Comparison of ENCODE assay signal across 25 cellular contexts in genomic region chrX:153520286-153520917, GRCh38. TPM values are rescaled to one million over a fixed set of nuclear protein-coding genes. Genes with fewer than 3 reads are reported as not detected.
"Had no signal": no experiment of that assay in that cellular context is flagged by ENCODE, and none has a peak within 500 bp of the region (broad histone marks: within the 10 kb centered on the region; RNA-seq: fewer than 3 reads in every experiment).

No MANE protein-coding gene starts in this region.

- H3K4me3 Mint-ChIP-seq: activated CD4-positive, alpha-beta memory T cell treated with anti-CD3 and anti-CD28 coated beads, Interleukin-2, amount 10 ng/mL, durations not matched to agents 7 days and 5 days; activated CD4-positive, alpha-beta T cell treated with anti-CD3 and anti-CD28 coated beads, Interleukin-2, amount 10 ng/mL, durations not matched to agents 24 days and 14 days; activated naive CD4-positive, alpha-beta T cell treated with anti-CD3 and anti-CD28 coated beads for 36 hours; activated naive CD8-positive, alpha-beta T cell treated with anti-CD3 and anti-CD28 coated beads, Interleukin-2, amount 10 ng/mL, durations not matched to agents 7 days and 5 days; activated T-cell treated with anti-CD3 and anti-CD28 coated beads, Interleukin-2, amount 50 U/mL, for 72 hours; endodermal cell; naive B cell; neural progenitor cell had no signal

- ATAC-seq: activated CD4-positive, CD25-positive, alpha-beta regulatory T cell treated with anti-CD3 and anti-CD28 coated beads, Interleukin-2, amount 50 U/mL, for 24 hours; activated T-cell treated with anti-CD3 and anti-CD28 coated beads, Interleukin-2, amount 50 U/mL, for 72 hours had no signal

- H3K4me3 ChIP-seq: left lung, lung, neural progenitor cell, spleen, testis, upper lobe of left lung had no signal

- H3K9me3 Mint-ChIP-seq: activated CD4-positive, alpha-beta memory T cell treated with anti-CD3 and anti-CD28 coated beads, Interleukin-2, amount 10 ng/mL, durations not matched to agents 7 days and 5 days; activated CD4-positive, alpha-beta T cell treated with anti-CD3 and anti-CD28 coated beads, Interleukin-2, amount 10 ng/mL, durations not matched to agents 24 days and 14 days; activated naive CD4-positive, alpha-beta T cell treated with anti-CD3 and anti-CD28 coated beads for 36 hours; activated naive CD8-positive, alpha-beta T cell treated with anti-CD3 and anti-CD28 coated beads, Interleukin-2, amount 10 ng/mL, durations not matched to agents 7 days and 5 days; activated T-cell treated with anti-CD3 and anti-CD28 coated beads, Interleukin-2, amount 50 U/mL, for 72 hours had no signal

- H3K9me3 ChIP-seq: left lung, spleen, testis, upper lobe of left lung had no signal

- H3K4me2 ChIP-seq: neural progenitor cell had no signal

- H3K27ac Mint-ChIP-seq: activated CD4-positive, alpha-beta memory T cell treated with anti-CD3 and anti-CD28 coated beads, Interleukin-2, amount 10 ng/mL, durations not matched to agents 7 days and 5 days; activated CD4-positive, alpha-beta T cell treated with anti-CD3 and anti-CD28 coated beads, Interleukin-2, amount 10 ng/mL, durations not matched to agents 24 days and 14 days; activated naive CD4-positive, alpha-beta T cell treated with anti-CD3 and anti-CD28 coated beads for 36 hours; activated naive CD8-positive, alpha-beta T cell treated with anti-CD3 and anti-CD28 coated beads, Interleukin-2, amount 10 ng/mL, durations not matched to agents 7 days and 5 days; activated T-cell treated with anti-CD3 and anti-CD28 coated beads, Interleukin-2, amount 50 U/mL, for 72 hours; endodermal cell; naive B cell; neural progenitor cell had no signal

- H3K4me1 ChIP-seq: left lung, neural progenitor cell, testis had no signal

- DNase-seq: activated CD4-positive, alpha-beta memory T cell treated with anti-CD3 and anti-CD28 coated beads, Interleukin-2, amount 10 ng/mL, durations not matched to agents 7 days and 5 days; activated CD4-positive, alpha-beta T cell treated with anti-CD3 and anti-CD28 coated beads, Interleukin-2, amount 10 ng/mL, durations not matched to agents 24 days and 14 days; activated effector memory CD4-positive, alpha-beta T cell treated with Interleukin-2 at 50 U/mL for 16 hours; activated naive CD4-positive, alpha-beta T cell treated with anti-CD3 and anti-CD28 coated beads for 36 hours; activated naive CD8-positive, alpha-beta T cell treated with anti-CD3 and anti-CD28 coated beads, Interleukin-2, amount 10 ng/mL, durations not matched to agents 7 days and 5 days; activated T-cell treated with anti-CD3 and anti-CD28 coated beads, Interleukin-2, amount 50 U/mL, for 72 hours; cortex of kidney; endodermal cell; left lung; naive B cell; retina; spleen; stimulated activated CD4-positive, alpha-beta T cell treated with anti-CD3 and anti-CD28 coated beads, Interleukin-4, amount 100 ng/mL, for 1 hour; stimulated activated naive CD4-positive, alpha-beta T cell; upper lobe of left lung had no signal

- H3K27ac ChIP-seq: epithelial cell of prostate, left lung, neural progenitor cell, spleen, testis, upper lobe of left lung had no signal

- H3K36me3 ChIP-seq: left lung, neural progenitor cell, spleen, upper lobe of left lung had no signal

- H3K27me3 ChIP-seq: testis had no signal

- H3K36me3 Mint-ChIP-seq: activated naive CD8-positive, alpha-beta T cell treated with anti-CD3 and anti-CD28 coated beads, Interleukin-2, amount 10 ng/mL, durations not matched to agents 7 days and 5 days; neural progenitor cell had no signal

- H3K4me1 Mint-ChIP-seq: activated CD4-positive, alpha-beta memory T cell treated with anti-CD3 and anti-CD28 coated beads, Interleukin-2, amount 10 ng/mL, durations not matched to agents 7 days and 5 days; activated CD4-positive, alpha-beta T cell treated with anti-CD3 and anti-CD28 coated beads, Interleukin-2, amount 10 ng/mL, durations not matched to agents 24 days and 14 days; endodermal cell had no signal

- H2AFZ ChIP-seq: neural progenitor cell had no signal

RNA-seq across cellular contexts. Expression of gene ATP2B3, which starts 3.0 kb away (rescaled TPM):
- total RNA-seq: activated CD4-positive, alpha-beta memory T cell treated with anti-CD3 and anti-CD28 coated beads, Interleukin-2, amount 10 ng/mL, durations not matched to agents 7 days and 5 days; activated CD4-positive, alpha-beta T cell treated with anti-CD3 and anti-CD28 coated beads, Interleukin-2, amount 10 ng/mL, durations not matched to agents 24 days and 14 days; activated naive CD4-positive, alpha-beta T cell treated with anti-CD3 and anti-CD28 coated beads for 36 hours; activated naive CD8-positive, alpha-beta T cell treated with anti-CD3 and anti-CD28 coated beads, Interleukin-2, amount 10 ng/mL, durations not matched to agents 7 days and 5 days; activated T-cell treated with anti-CD3 and anti-CD28 coated beads, Interleukin-2, amount 50 U/mL, for 72 hours; endodermal cell; glomerular endothelial cell; left lung; mesenteric fat pad; mucosa of gallbladder; omental fat pad; T-helper 2 cell treated with Interferon-gamma antibody and Interleukin-4, amounts not matched to agents 100 ng/mL and 5 ng/mL, for 36 hours had no signal
- polyA plus RNA-seq: lung, spleen had no signal

RNA-seq across cellular contexts. Expression of gene BGN, which starts 25.6 kb away (rescaled TPM):
- total RNA-seq: activated CD4-positive, alpha-beta memory T cell treated with anti-CD3 and anti-CD28 coated beads, Interleukin-2, amount 10 ng/mL, durations not matched to agents 7 days and 5 days; activated CD4-positive, alpha-beta T cell treated with anti-CD3 and anti-CD28 coated beads, Interleukin-2, amount 10 ng/mL, durations not matched to agents 24 days and 14 days; activated naive CD4-positive, alpha-beta T cell treated with anti-CD3 and anti-CD28 coated beads for 36 hours; activated naive CD8-positive, alpha-beta T cell treated with anti-CD3 and anti-CD28 coated beads, Interleukin-2, amount 10 ng/mL, durations not matched to agents 7 days and 5 days; activated T-cell treated with anti-CD3 and anti-CD28 coated beads, Interleukin-2, amount 50 U/mL, for 72 hours; T-helper 2 cell treated with Interferon-gamma antibody and Interleukin-4, amounts not matched to agents 100 ng/mL and 5 ng/mL, for 36 hours had no signal
